1 cellular context compared by ENCODE assay signal in the genomic region with DNA sequence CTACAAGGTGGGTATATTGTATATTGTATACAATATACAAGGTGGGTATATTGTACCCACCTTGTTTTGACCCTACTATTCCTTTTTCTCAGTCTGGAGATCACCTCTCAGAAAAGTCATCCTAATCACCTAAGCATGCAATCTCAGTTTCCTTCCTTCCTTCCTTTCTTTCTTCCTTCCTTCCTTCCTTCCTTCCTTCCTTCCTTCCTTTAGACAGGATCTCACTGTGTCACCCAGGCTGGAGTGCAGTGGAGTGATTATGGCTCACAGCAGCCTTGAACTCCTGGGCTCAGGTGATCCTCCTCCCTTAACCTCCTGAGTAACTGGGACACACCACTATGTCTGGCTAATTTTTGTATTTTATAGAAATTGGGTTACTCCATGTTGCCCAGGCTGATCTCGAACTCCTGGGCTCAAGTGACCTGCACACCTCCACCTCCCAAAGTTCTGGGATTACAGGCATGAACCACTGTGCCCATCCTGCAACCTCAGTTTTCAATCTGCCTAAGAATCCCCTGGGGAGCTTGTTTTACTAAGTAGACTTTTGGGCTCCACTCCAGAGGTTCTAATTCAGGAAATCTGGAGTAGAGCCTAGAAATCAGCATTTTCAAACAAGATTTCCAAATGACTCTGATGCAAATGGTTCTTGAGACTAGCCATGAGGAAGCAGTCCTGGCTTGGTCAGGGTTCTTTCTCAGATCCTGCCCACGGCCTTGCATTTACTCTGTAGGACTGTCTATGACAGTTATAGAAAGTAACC.
TF ChIP-seq lines count a peak whose summit lies in the region.

No MANE protein-coding gene starts in this region.

TF ChIP-seq in K562, 482 proteins besides CTCF, POLR2A, EP300 and RAD21:
- TF ChIP-seq, protein P1, sequence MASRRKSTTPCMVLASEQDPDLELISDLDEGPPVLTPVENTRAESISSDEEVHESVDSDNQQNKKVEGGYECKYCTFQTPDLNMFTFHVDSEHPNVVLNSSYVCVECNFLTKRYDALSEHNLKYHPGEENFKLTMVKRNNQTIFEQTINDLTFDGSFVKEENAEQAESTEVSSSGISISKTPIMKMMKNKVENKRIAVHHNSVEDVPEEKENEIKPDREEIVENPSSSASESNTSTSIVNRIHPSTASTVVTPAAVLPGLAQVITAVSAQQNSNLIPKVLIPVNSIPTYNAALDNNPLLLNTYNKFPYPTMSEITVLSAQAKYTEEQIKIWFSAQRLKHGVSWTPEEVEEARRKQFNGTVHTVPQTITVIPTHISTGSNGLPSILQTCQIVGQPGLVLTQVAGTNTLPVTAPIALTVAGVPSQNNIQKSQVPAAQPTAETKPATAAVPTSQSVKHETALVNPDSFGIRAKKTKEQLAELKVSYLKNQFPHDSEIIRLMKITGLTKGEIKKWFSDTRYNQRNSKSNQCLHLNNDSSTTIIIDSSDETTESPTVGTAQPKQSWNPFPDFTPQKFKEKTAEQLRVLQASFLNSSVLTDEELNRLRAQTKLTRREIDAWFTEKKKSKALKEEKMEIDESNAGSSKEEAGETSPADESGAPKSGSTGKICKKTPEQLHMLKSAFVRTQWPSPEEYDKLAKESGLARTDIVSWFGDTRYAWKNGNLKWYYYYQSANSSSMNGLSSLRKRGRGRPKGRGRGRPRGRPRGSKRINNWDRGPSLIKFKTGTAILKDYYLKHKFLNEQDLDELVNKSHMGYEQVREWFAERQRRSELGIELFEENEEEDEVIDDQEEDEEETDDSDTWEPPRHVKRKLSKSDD (conservative IDR thresholded peaks at IDR 0.05; ENCODE audit: low read length): no peak
- TF ChIP-seq ETV1 (tag; conservative IDR thresholded peaks at IDR 0.05; ENCODE audit: low read depth): peak; percentile 43; the same call in 1 of the 2 replicates
